In the genomic region with DNA sequence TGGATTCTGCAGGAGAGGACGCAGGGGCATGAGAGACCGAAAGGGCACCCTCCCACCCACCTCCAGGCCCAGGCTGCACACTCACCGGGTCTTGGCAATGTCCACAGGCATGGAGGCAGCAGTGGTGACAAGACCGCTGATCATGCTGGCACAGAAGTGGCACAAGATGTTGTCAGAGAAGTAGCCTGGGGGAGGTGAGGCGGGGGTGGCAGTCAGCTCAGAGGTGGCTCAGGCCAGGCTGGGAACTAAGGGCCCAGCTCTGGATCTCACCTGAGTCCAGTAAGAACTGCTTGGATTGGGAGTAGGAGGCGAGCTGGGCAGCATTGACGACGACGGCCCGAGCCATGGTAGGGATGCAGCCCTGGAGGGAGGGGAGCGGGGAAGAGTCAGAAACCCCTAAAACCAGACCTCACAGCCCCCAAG, we compare ENCODE assay signal across 1 cellular context.
TF ChIP-seq lines count a peak whose summit lies in the region.

No MANE protein-coding gene starts in this region.

TF ChIP-seq in H1, 55 proteins besides CTCF, POLR2A, EP300 and RAD21:
- TF ChIP-seq SP1 (IDR thresholded peaks at IDR 0.05; ENCODE audit: low read depth, low read length) (no peak), SP2 (IDR thresholded peaks at IDR 0.05; ENCODE audit: low read length) (no peak), TAF1 (IDR thresholded peaks at IDR 0.05; ENCODE audit: low read depth, low read length) (no peak), SAP30 (IDR thresholded peaks at IDR 0.05; ENCODE audit: insufficient read depth, insufficient replicate concordance, low read length) (no peak), KDM1A (IDR thresholded peaks at IDR 0.05; ENCODE audit: borderline replicate concordance, low read length) (no peak)
TF ChIP-seq in H1: peak in this region for 0.
